In genomic region chr3:69761896-69762789, GRCh38 we compare ENCODE assay signal across 9 cellular contexts. TPM values are rescaled to one million over a fixed set of nuclear protein-coding genes. Genes with fewer than 3 reads are reported as not detected.
A peak's percentile ranks its signal among the peaks of the same experiment; 100 is the strongest.
DNase-seq lines count a peak whose midpoint lies in the region; ATAC-seq and TF ChIP-seq lines count a peak whose summit lies in the region.
"Had no signal": no experiment of that assay in that cellular context is flagged by ENCODE, and none has a peak within 500 bp of the region (broad histone marks: within the 10 kb centered on the region; RNA-seq: fewer than 3 reads in every experiment).

No MANE protein-coding gene starts in this region.

- H2AK5ac ChIP-seq in mesenchymal stem cell (ENCODE audit: low read length, severe bottlenecking) = peak overlapping the region; percentile 36

- H3K36me3 ChIP-seq in SK-N-SH (replicated peaks in 1 of 2; ENCODE audit: control insufficient read depth in 1 of 2, insufficient read depth in 2 of 2, low read length in 1 of 2) = no peaks in the 10 kb centered on the region
- no peaks in the 10 kb centered on the region for H3K36me3 ChIP-seq in mesenchymal stem cell (ENCODE audit: control insufficient read depth in 1 of 2, insufficient read depth in 2 of 2, low read depth in 1 of 2, low read length in 2 of 2)
- H3K36me3 ChIP-seq in aorta (ENCODE audit: control insufficient read depth in 1 of 2, insufficient read depth in 2 of 2, low read length in 1 of 2) = no peaks in the 10 kb centered on the region

- H3K4me1 Mint-ChIP-seq in HFFc6 (ENCODE audit: low read depth) = peaks cover 75% of the 10 kb centered on the region
- H3K4me1 Mint-ChIP-seq: T-cell had no signal

- 29% methylated on average over 2 of the region's 2 CpGs for WGBS in SK-N-SH (ENCODE audit: low lambda C conversion rate)
- 13% methylated on average over 1 of the region's 2 CpGs for WGBS in mesenchymal stem cell
- 89 to 92% methylated on average over 2 of the region's 2 CpGs for WGBS in aorta, 2 donors

- H3K4me3 ChIP-seq in SK-N-SH (ENCODE audit: low read depth in 2 of 2, low read length in 1 of 2) = no peak overlapping the region
- H3K4me3 ChIP-seq in mesenchymal stem cell (ENCODE audit: insufficient read depth in 1 of 2, low read depth in 1 of 2, low read length in 2 of 2) = peak overlapping the region in 1 of 2 experiments; percentile 29
- H3K4me3 ChIP-seq in aorta (ENCODE audit: low read length in 2 of 2) = no peak overlapping the region

- H3K27ac Mint-ChIP-seq in HFFc6 = peak overlapping the region; percentile 73
- H3K27ac Mint-ChIP-seq: T-cell had no signal

- no peaks in the 10 kb centered on the region for H3K9me2 ChIP-seq in SK-N-SH

- peak overlapping the region in 1 of 2 experiments; percentile 60 for H3K4ac ChIP-seq in mesenchymal stem cell (ENCODE audit: low read depth in 1 of 2, low read length in 2 of 2)

- H3K18ac ChIP-seq in mesenchymal stem cell (ENCODE audit: low read depth in 1 of 2, low read length in 2 of 2) = peak overlapping the region in 1 of 2 experiments; percentile 4

- H2AFZ ChIP-seq in SK-N-SH (ENCODE audit: low read depth) = no peak overlapping the region
- no peak overlapping the region for H2AFZ ChIP-seq in mesenchymal stem cell (ENCODE audit: low read depth, low read length)

- H3K4me3 Mint-ChIP-seq in HFFc6 = peak overlapping the region; percentile 75
- H3K4me3 Mint-ChIP-seq: T-cell had no signal

- H2BK15ac ChIP-seq in mesenchymal stem cell (ENCODE audit: low read depth, poor library complexity, severe bottlenecking) = no peak overlapping the region

- no peak overlapping the region for H3K23ac ChIP-seq in mesenchymal stem cell (ENCODE audit: low read length in 2 of 2)

- peaks cover 3 to 17% of the 10 kb centered on the region in 2 experiments; a peak in 3 of 4 replicates for H3K4me1 ChIP-seq in SK-N-SH (ENCODE audit: control insufficient read depth in 1 of 2, insufficient read depth in 2 of 2, low read depth in 1 of 2, low read length in 1 of 2)
- peaks cover 7% of the 10 kb centered on the region for H3K4me1 ChIP-seq in mesenchymal stem cell (ENCODE audit: control insufficient read depth, insufficient read depth, low read depth, low read length)
- H3K4me1 ChIP-seq in aorta (ENCODE audit: control insufficient read depth in 1 of 2, insufficient read depth in 2 of 2, low read length in 2 of 2) = peaks cover 4 to 9% of the 10 kb centered on the region in 2 donors

- H3K36me3 Mint-ChIP-seq in HFFc6 (ENCODE audit: low read depth) = peaks cover 12% of the 10 kb centered on the region
- H3K36me3 Mint-ChIP-seq: T-cell had no signal

- peak overlapping the region; percentile 77 for H2BK120ac ChIP-seq in mesenchymal stem cell (ENCODE audit: low read depth, low read length)

- H3K9me3 ChIP-seq in SK-N-SH (no peaks in the 10 kb centered on the region), mesenchymal stem cell (ENCODE audit: control insufficient read depth, low read length) (no peaks in the 10 kb centered on the region), aorta (ENCODE audit: control insufficient read depth, low read length) (no peaks in the 10 kb centered on the region)

- POLR2A ChIA-PET in SK-N-SH (lab: Yijun Ruan, JAX) = no interaction called here

- no peak overlapping the region for H3K9ac ChIP-seq in SK-N-SH
- H3K9ac ChIP-seq in mesenchymal stem cell (ENCODE audit: low read length) = no peak overlapping the region

- no peak for ATAC-seq in aorta (ENCODE audit: low FRiP score)
- ATAC-seq: T-cell had no signal

- H3K79me2 ChIP-seq in SK-N-SH (ENCODE audit: insufficient read depth) = no peaks in the 10 kb centered on the region

- H3K27ac ChIP-seq in SK-N-SH (ENCODE audit: low read depth in 2 of 2, low read length in 1 of 2) = peak overlapping the region in 1 of 2 experiments; percentile 56; a peak in 2 of 4 replicates
- peak overlapping the region; percentile 92 for H3K27ac ChIP-seq in mesenchymal stem cell (ENCODE audit: low read length, poor library complexity, severe bottlenecking)
- H3K27ac ChIP-seq in aorta (ENCODE audit: low read depth in 1 of 2, low read length in 2 of 2) = no peak overlapping the region

- DNase-seq in Daoy (ENCODE audit: low read depth) = peak; percentile 58
- peak; percentile 87 for DNase-seq in HFFc6
- no peak for DNase-seq in SK-N-SH
- DNase-seq in mesenchymal stem cell = peak; percentile 85
- DNase-seq in aorta = no peak
- DNase-seq in NCI-H1048 (lab: John Stamatoyannopoulos, UW) = no peak
- DNase-seq in activated CD4-positive, alpha-beta T cell treated with anti-CD3 and anti-CD28 coated beads for 4 hours = no peak
- DNase-seq in amygdala (lab: John Stamatoyannopoulos, UW) = no peak
- DNase-seq: T-cell had no signal

- no peak overlapping the region for H3K14ac ChIP-seq in mesenchymal stem cell (ENCODE audit: low read length in 2 of 2)

- TF ChIP-seq EP300 in SK-N-SH (IDR thresholded peaks at IDR 0.05; ENCODE audit: borderline replicate concordance in 1 of 2, low read depth in 1 of 2, low read length in 1 of 2) = peak in 1 of 2 experiments; percentile 45; a peak in 1 of 4 replicates

- peaks cover 18% of the 10 kb centered on the region for H3F3A ChIP-seq in SK-N-SH (replicated peaks; ENCODE audit: insufficient read depth)

- no peak overlapping the region for H4K91ac ChIP-seq in mesenchymal stem cell (ENCODE audit: low read length)

- H3K27me3 Mint-ChIP-seq in HFFc6 (ENCODE audit: insufficient read depth) = no peaks in the 10 kb centered on the region; the same call in 1 of the 2 replicates

- intact Hi-C loops in aorta (cut with DNase I) = no loop called here

- no peaks in the 10 kb centered on the region for H3K9me3 Mint-ChIP-seq in HFFc6
- H3K9me3 Mint-ChIP-seq: T-cell had no signal

- H3K4me2 ChIP-seq in SK-N-SH (peak overlapping the region; percentile 67), mesenchymal stem cell (ENCODE audit: low read length, poor library complexity, severe bottlenecking) (peak overlapping the region; percentile 57)

- peak overlapping the region in 1 of 2 experiments; percentile 71 for H2BK12ac ChIP-seq in mesenchymal stem cell (ENCODE audit: low read length in 2 of 2)

- peaks cover 7% of the 10 kb centered on the region for H3K79me1 ChIP-seq in mesenchymal stem cell (replicated peaks; ENCODE audit: low read length, poor library complexity, severe bottlenecking)

- H2BK5ac ChIP-seq in mesenchymal stem cell (ENCODE audit: low read depth, low read length, poor library complexity, severe bottlenecking) = peak overlapping the region; percentile 48

- CTCF ChIA-PET in SK-N-SH (lab: Yijun Ruan, JAX) = interaction anchor here (1.4 to 1.5 kb wide), 2 partner anchors 14 to 71 kb away, joined by 3 read pairs; no protein-coding TSS in a partner anchor

- no peak for TF ChIP-seq RAD21 in SK-N-SH (IDR thresholded peaks at IDR 0.05; ENCODE audit: low read length)

- no peaks in the 10 kb centered on the region for H4K20me1 ChIP-seq in SK-N-SH (ENCODE audit: insufficient read depth)

- H4K8ac ChIP-seq in mesenchymal stem cell (ENCODE audit: low read length) = no peak overlapping the region

- TF ChIP-seq CTCF in HFFc6 (IDR thresholded peaks at IDR 0.05) (no peak), SK-N-SH (IDR thresholded peaks at IDR 0.05) (no peak)

- H3K27me3 ChIP-seq in SK-N-SH (ENCODE audit: insufficient read depth) (no peaks in the 10 kb centered on the region), mesenchymal stem cell (ENCODE audit: control insufficient read depth in 1 of 2, insufficient read depth in 1 of 2, low read length in 2 of 2) (no peaks in the 10 kb centered on the region), aorta (ENCODE audit: control insufficient read depth in 1 of 2, insufficient read depth in 2 of 2, low read length in 1 of 2) (no peaks in the 10 kb centered on the region)

TF ChIP-seq in SK-N-SH, 30 proteins besides CTCF, POLR2A, EP300 and RAD21 (continues in another document):
- TF ChIP-seq PBX3 (IDR thresholded peaks at IDR 0.05) (peak; percentile 67), SIN3A (IDR thresholded peaks at IDR 0.05; ENCODE audit: borderline replicate concordance, low read depth, low read length) (no peak), RXRA (IDR thresholded peaks at IDR 0.05; ENCODE audit: borderline replicate concordance, low read depth) (peak; percentile 54; the same call in 1 of the 2 replicates), FOXJ3 (CRISPR knock-in tag; IDR thresholded peaks at IDR 0.05) (no peak), FOSL2 (IDR thresholded peaks at IDR 0.05; ENCODE audit: borderline replicate concordance, low read depth) (peak; percentile 61; the same call in 1 of the 2 replicates), JUND (IDR thresholded peaks at IDR 0.05) (peak; percentile 59), RCOR1 (IDR thresholded peaks at IDR 0.05; ENCODE audit: low read length) (no peak), TCF12 (IDR thresholded peaks at IDR 0.05) (peak; percentile 80)
- TF ChIP-seq, protein P1, sequence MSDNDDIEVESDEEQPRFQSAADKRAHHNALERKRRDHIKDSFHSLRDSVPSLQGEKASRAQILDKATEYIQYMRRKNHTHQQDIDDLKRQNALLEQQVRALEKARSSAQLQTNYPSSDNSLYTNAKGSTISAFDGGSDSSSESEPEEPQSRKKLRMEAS (IDR thresholded peaks at IDR 0.05; ENCODE audit: low read depth) = 0 out of 2 replicates have a peak, but pooled peaks have one; percentile 22
- TF ChIP-seq, protein P2, sequence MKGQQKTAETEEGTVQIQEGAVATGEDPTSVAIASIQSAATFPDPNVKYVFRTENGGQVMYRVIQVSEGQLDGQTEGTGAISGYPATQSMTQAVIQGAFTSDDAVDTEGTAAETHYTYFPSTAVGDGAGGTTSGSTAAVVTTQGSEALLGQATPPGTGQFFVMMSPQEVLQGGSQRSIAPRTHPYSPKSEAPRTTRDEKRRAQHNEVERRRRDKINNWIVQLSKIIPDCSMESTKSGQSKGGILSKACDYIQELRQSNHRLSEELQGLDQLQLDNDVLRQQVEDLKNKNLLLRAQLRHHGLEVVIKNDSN (IDR thresholded peaks at IDR 0.05; ENCODE audit: borderline replicate concordance, low read depth) = no peak

RNA-seq across cellular contexts. Expression of gene MITF, which starts 22.9 kb away (rescaled TPM):
- 3.6 and 11.4 TPM in 2 replicates for total RNA-seq in Daoy (2014; rRNA removed; shearing (Covaris generic))
- 10 to 100 TPM; 23.3 to 38.2 (median 25.7) TPM for total RNA-seq in HFFc6 (2021; fragmentation: NEBNext Ultra II Directional; extraction: Animal tissue kit (Norgen Biotek cat#: 25700))
- polyA plus RNA-seq in SK-N-SH (2012; rRNA removed) (1.7 and 2.5 TPM in 2 replicates), aorta (1 to 10 TPM; 4.1 to 6.5 TPM)
- 2.0 and 2.3 TPM in 2 replicates for polyA plus RNA-seq in SK-N-SH (2012; cell fraction: cytosol; rRNA removed)
- 1.5 and 2.3 TPM in 2 replicates for polyA plus RNA-seq in SK-N-SH (2012; cell fraction: nucleus; rRNA removed)
- 20.7 TPM for polyA plus RNA-seq in mesenchymal stem cell (2013, experiment 1 of 2)
- 20.9 TPM for polyA plus RNA-seq in mesenchymal stem cell (2013, experiment 2 of 2)
- total RNA-seq in aorta = 10 to 100 TPM; 28.4 to 30.5 TPM

Comparison
In these comparisons a context has a peak if more than half of its experiments do, and no peak if none do; other contexts are left out.
1. DNase-seq: peak in Daoy (single experiment), HFFc6 (single experiment) and mesenchymal stem cell (single experiment); none in SK-N-SH (single experiment), aorta (0 of 2), NCI-H1048 (single experiment), activated CD4-positive, alpha-beta T cell treated with anti-CD3 and anti-CD28 coated beads for 4 hours (0 of 2) and amygdala (0 of 56).